14 cellular contexts compared by ENCODE assay signal in the genomic region with DNA sequence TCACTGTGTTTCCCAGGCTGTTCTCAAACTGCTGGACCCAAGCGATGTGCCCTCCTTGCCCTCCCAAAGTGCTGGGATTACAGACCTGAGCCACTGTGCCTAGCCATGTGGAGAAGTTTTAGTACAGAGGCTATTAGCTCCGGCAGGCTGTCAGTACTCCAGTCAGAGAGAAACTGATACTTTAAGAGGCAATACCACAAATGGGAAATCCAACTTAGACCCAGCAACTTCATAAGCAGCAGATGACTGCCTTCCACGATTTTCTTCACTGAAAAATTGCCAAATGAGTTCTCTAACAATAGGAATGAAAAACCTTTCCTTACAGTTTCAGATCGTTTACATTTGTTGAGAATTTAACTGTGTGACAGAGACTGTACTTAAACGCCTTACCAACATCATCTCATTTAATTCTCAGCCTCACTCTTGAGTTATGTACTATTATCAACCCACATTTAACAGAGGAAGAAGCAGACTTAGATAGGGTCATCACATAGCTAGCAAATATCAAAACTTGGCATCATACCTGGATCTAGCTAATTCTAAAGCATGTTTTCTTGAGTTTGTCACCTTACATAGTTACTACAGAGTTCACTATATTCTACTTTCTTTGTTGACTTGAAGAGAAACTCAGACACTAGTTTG.
DNase-seq lines count a peak whose midpoint lies in the region; ATAC-seq and TF ChIP-seq lines count a peak whose summit lies in the region.
"Had no signal": no experiment of that assay in that cellular context is flagged by ENCODE, and none has a peak within 500 bp of the region (broad histone marks: within the 10 kb centered on the region; RNA-seq: fewer than 3 reads in every experiment).

No MANE protein-coding gene starts in this region.

- H3K27ac ChIP-seq in layer of hippocampus (ENCODE audit: low read depth, low read length) = peak overlapping the region; percentile 22
- no peak overlapping the region for H3K27ac ChIP-seq in Peyer's patch
- H3K27ac ChIP-seq: coronary artery had no signal

- peak; percentile 84 for ATAC-seq in GM18867 (IDR thresholded peaks at IDR 0.05; ENCODE audit: unreplicated experiment)
- peak; percentile 68 for ATAC-seq in GM21515 (IDR thresholded peaks at IDR 0.05; ENCODE audit: unreplicated experiment)
- peak; percentile 81 for ATAC-seq in HG03064 (IDR thresholded peaks at IDR 0.05; ENCODE audit: low read depth, unreplicated experiment)
- ATAC-seq in GM19324 (IDR thresholded peaks at IDR 0.05; ENCODE audit: low FRiP score, unreplicated experiment) = no peak
- ATAC-seq: left colon had no signal

- H3K4me3 ChIP-seq in Peyer's patch = no peak overlapping the region
- H3K4me3 ChIP-seq: coronary artery had no signal

- no peaks in the 10 kb centered on the region for H3K9me3 ChIP-seq in Peyer's patch

- no peak for DNase-seq in Peyer's patch
- no peak for DNase-seq in NCI-H1436 treated with DMSO at 0.1 percent for 48 hours (lab: John Stamatoyannopoulos, UW)
- DNase-seq in NCI-H2227 treated with DMSO at 0.1 percent for 48 hours (lab: John Stamatoyannopoulos, UW) = no peak
- DNase-seq: foreskin fibroblast; left colon; NCI-H524; SHP77 treated with DMSO at 0.1 percent for 48 hours; stimulated activated CD4-positive, alpha-beta T cell treated with anti-CD3 and anti-CD28 coated beads, Interleukin-4, amount 100 ng/mL, for 4 hours had no signal

- no peaks in the 10 kb centered on the region for H3K36me3 ChIP-seq in Peyer's patch

- no peak for TF ChIP-seq CTCF in Peyer's patch (IDR thresholded peaks at IDR 0.05)

- no peak for TF ChIP-seq POLR2A in Peyer's patch (IDR thresholded peaks at IDR 0.05)

- H3K27me3 ChIP-seq in layer of hippocampus (ENCODE audit: control insufficient read depth, insufficient read depth, low read length) = no peaks in the 10 kb centered on the region
- H3K27me3 ChIP-seq in Peyer's patch = no peaks in the 10 kb centered on the region

- H3K4me1 ChIP-seq in Peyer's patch = peaks cover 0 to 4% (median 0%) of the 10 kb centered on the region in 4 donors
